1 cellular context compared by ENCODE assay signal in genomic region chr20:2654831-2655230, GRCh38.
TF ChIP-seq lines count a peak whose summit lies in the region.

No MANE protein-coding gene starts in this region.

TF ChIP-seq in endothelial cell of umbilical vein, 7 proteins besides CTCF, POLR2A, EP300 and RAD21:
- TF ChIP-seq EZH2 (IDR thresholded peaks at IDR 0.05; ENCODE audit: borderline replicate concordance, low read depth, low read length, severe bottlenecking) (no peak), GATA2 (IDR thresholded peaks at IDR 0.05; ENCODE audit: insufficient read depth, insufficient read length, low read depth, low read length) (no peak), JUN (IDR thresholded peaks at IDR 0.05; ENCODE audit: borderline replicate concordance, insufficient read depth, insufficient read length, low read depth) (no peak), FOS (IDR thresholded peaks at IDR 0.05; ENCODE audit: borderline replicate concordance, insufficient read depth, low read length) (no peak), MAX (IDR thresholded peaks at IDR 0.05; ENCODE audit: insufficient read depth, insufficient read length) (no peak), POLR2AphosphoS5 (IDR thresholded peaks at IDR 0.05; ENCODE audit: insufficient read depth, low read depth, low read length) (no peak), MYC (IDR thresholded peaks at IDR 0.05; ENCODE audit: low read depth, low read length) (no peak)
